In genomic region chr7:2103071-2103898, GRCh38 we compare ENCODE assay signal across 10 cellular contexts.
DNase-seq lines count a peak whose midpoint lies in the region; ATAC-seq and TF ChIP-seq lines count a peak whose summit lies in the region.
"Had no signal": no experiment of that assay in that cellular context is flagged by ENCODE, and none has a peak within 500 bp of the region (broad histone marks: within the 10 kb centered on the region; RNA-seq: fewer than 3 reads in every experiment).

No MANE protein-coding gene starts in this region.

- H3K27me3 ChIP-seq in H9 (ENCODE audit: insufficient read depth, low read length) (no peaks in the 10 kb centered on the region), layer of hippocampus (ENCODE audit: control insufficient read depth, insufficient read depth, low read length) (no peaks in the 10 kb centered on the region)

- H3K36me3 Mint-ChIP-seq in H9 (ENCODE audit: insufficient read depth in 1 of 3, low read depth in 3 of 3), result peaks cover 7 to 8% (median 8%) of the 10 kb centered on the region in 3 experiments; a peak in 5 of 7 replicates
- peaks cover 11% of the 10 kb centered on the region for H3K36me3 Mint-ChIP-seq in activated naive CD8-positive, alpha-beta T cell treated with anti-CD3 and anti-CD28 coated beads, Interleukin-2, amount 10 ng/mL, durations not matched to agents 7 days and 5 days
- peaks cover 33 to 55% of the 10 kb centered on the region in 2 donors for H3K36me3 Mint-ChIP-seq in stimulated activated naive B cell treated with anti-CD40 and anti-IgM and Interleukin-4, amounts not matched to agents 10 μg/mL and 1 μg/mL and 100 μg/mL, for 72 hours

- no peak overlapping the region for H2BK120ac ChIP-seq in H9 (ENCODE audit: low read depth, low read length, poor library complexity, severe bottlenecking)

- H3K4me3 Mint-ChIP-seq in H9, result no peak overlapping the region; a peak in 1 of 5 replicates
- no peak overlapping the region for H3K4me3 Mint-ChIP-seq in activated naive CD8-positive, alpha-beta T cell treated with anti-CD3 and anti-CD28 coated beads, Interleukin-2, amount 10 ng/mL, durations not matched to agents 7 days and 5 days
- H3K4me3 Mint-ChIP-seq in stimulated activated naive B cell treated with anti-CD40 and anti-IgM and Interleukin-4, amounts not matched to agents 10 μg/mL and 1 μg/mL and 100 μg/mL, for 72 hours, result peak overlapping the region in 1 of 2 donors; percentile 8

- POLR2A ChIA-PET in activated naive CD8-positive, alpha-beta T cell treated with anti-CD3 and anti-CD28 coated beads, Interleukin-2, amount 10 ng/mL, durations not matched to agents 7 days and 5 days (lab: Charles Lee), result no interaction called here

- no peak overlapping the region for H4K91ac ChIP-seq in H9 (ENCODE audit: insufficient read length, low read depth, low read length)

- H2BK15ac ChIP-seq in H9 (ENCODE audit: low read depth, low read length), result no peak overlapping the region

- TF ChIP-seq CTCF in H9 (conservative IDR thresholded peaks at IDR 0.05), result no peak

- H2AFZ ChIP-seq in H9 (ENCODE audit: low read length), result no peak overlapping the region

- H3K27ac Mint-ChIP-seq in H9, result peak overlapping the region in 1 of 3 experiments; percentile 85; a peak in 3 of 7 replicates
- peak overlapping the region; percentile 83 for H3K27ac Mint-ChIP-seq in activated naive CD8-positive, alpha-beta T cell treated with anti-CD3 and anti-CD28 coated beads, Interleukin-2, amount 10 ng/mL, durations not matched to agents 7 days and 5 days
- peak overlapping the region; percentile 72 for H3K27ac Mint-ChIP-seq in stimulated activated naive B cell treated with anti-CD40 and anti-IgM and Interleukin-4, amounts not matched to agents 10 μg/mL and 1 μg/mL and 100 μg/mL, for 72 hours

- H2BK12ac ChIP-seq in H9 (ENCODE audit: insufficient read length, low read depth, low read length), result no peak overlapping the region

- DNase-seq in H9 (no peak), posterior cingulate gyrus (no peak), cerebellar nuclear complex (lab: John Stamatoyannopoulos, UW) (no peak), head of caudate nucleus (no peak)
- DNase-seq in activated naive CD8-positive, alpha-beta T cell treated with anti-CD3 and anti-CD28 coated beads, Interleukin-2, amount 10 ng/mL, durations not matched to agents 7 days and 5 days, result no peak
- DNase-seq in stimulated activated naive B cell treated with anti-CD40 and anti-IgM and Interleukin-4, amounts not matched to agents 10 μg/mL and 1 μg/mL and 100 μg/mL, for 72 hours, result no peak
- no peak for DNase-seq in activated CD4-positive, CD25-positive, alpha-beta regulatory T cell treated with anti-CD3 and anti-CD28 coated beads, Interleukin-2, amount 50 U/mL, for 72 hours
- DNase-seq: DMS 273 treated with DMSO at 0.1 percent for 48 hours, NCI-H2107 had no signal

- no peak overlapping the region for H2BK20ac ChIP-seq in H9 (ENCODE audit: low read depth, low read length, poor library complexity, severe bottlenecking)

- intact Hi-C loops in posterior cingulate gyrus (cut with DNase I) (no loop called here), head of caudate nucleus (cut with DNase I) (no loop called here)

- H4K20me1 ChIP-seq in H9 (ENCODE audit: control insufficient read depth, insufficient read depth, insufficient read length), result peaks cover 2% of the 10 kb centered on the region

- H4K8ac ChIP-seq in H9 (replicated peaks; ENCODE audit: insufficient read length, low read depth, low read length), result no peak overlapping the region

- no peak overlapping the region for H3K56ac ChIP-seq in H9 (ENCODE audit: insufficient read length, low read depth, low read length)

- H3K18ac ChIP-seq in H9 (ENCODE audit: insufficient read length, low read depth, low read length), result peak overlapping the region; percentile 40

- H2BK5ac ChIP-seq in H9 (ENCODE audit: insufficient read length, low read length), result no peak overlapping the region

- H3K79me2 ChIP-seq in H9 (ENCODE audit: insufficient read depth, low read length), result no peaks in the 10 kb centered on the region; the same call in 1 of the 2 replicates

- no peak overlapping the region for H3K23ac ChIP-seq in H9 (ENCODE audit: insufficient read length, low read depth, low read length)

- H3T11ph ChIP-seq in H9 (ENCODE audit: low read length), result no peak overlapping the region

- H3K9ac ChIP-seq in H9 (ENCODE audit: extremely low read depth, insufficient read length, low read length), result no peak overlapping the region

- H4K5ac ChIP-seq in H9 (ENCODE audit: insufficient read length, low read depth, low read length), result peak overlapping the region; percentile 8

- H3K27me3 Mint-ChIP-seq in H9 (ENCODE audit: low read depth), result no peaks in the 10 kb centered on the region; the same call in 1 of the 2 replicates
- H3K27me3 Mint-ChIP-seq in activated naive CD8-positive, alpha-beta T cell treated with anti-CD3 and anti-CD28 coated beads, Interleukin-2, amount 10 ng/mL, durations not matched to agents 7 days and 5 days, result no peaks in the 10 kb centered on the region
- H3K27me3 Mint-ChIP-seq in stimulated activated naive B cell treated with anti-CD40 and anti-IgM and Interleukin-4, amounts not matched to agents 10 μg/mL and 1 μg/mL and 100 μg/mL, for 72 hours, result no peaks in the 10 kb centered on the region

- H3K4ac ChIP-seq in H9 (ENCODE audit: low read depth, low read length), result no peak overlapping the region

- H2AK5ac ChIP-seq in H9 (ENCODE audit: insufficient read length, low read length), result peak overlapping the region; percentile 33

- no peaks in the 10 kb centered on the region for H3K23me2 ChIP-seq in H9 (ENCODE audit: insufficient read length, low read depth, low read length, poor library complexity, severe bottlenecking)

- H3K4me1 Mint-ChIP-seq in H9, result peaks cover 28 to 45% of the 10 kb centered on the region in 2 experiments
- H3K4me1 Mint-ChIP-seq in activated naive CD8-positive, alpha-beta T cell treated with anti-CD3 and anti-CD28 coated beads, Interleukin-2, amount 10 ng/mL, durations not matched to agents 7 days and 5 days, result peaks cover 41% of the 10 kb centered on the region
- peaks cover 66 to 90% of the 10 kb centered on the region in 2 donors for H3K4me1 Mint-ChIP-seq in stimulated activated naive B cell treated with anti-CD40 and anti-IgM and Interleukin-4, amounts not matched to agents 10 μg/mL and 1 μg/mL and 100 μg/mL, for 72 hours

- H3K4me1 ChIP-seq in H9 (ENCODE audit: insufficient read depth, low read length), result no peaks in the 10 kb centered on the region

- H3K9me3 Mint-ChIP-seq in H9, result no peaks in the 10 kb centered on the region; a peak in 1 of 5 replicates
- no peaks in the 10 kb centered on the region for H3K9me3 Mint-ChIP-seq in activated naive CD8-positive, alpha-beta T cell treated with anti-CD3 and anti-CD28 coated beads, Interleukin-2, amount 10 ng/mL, durations not matched to agents 7 days and 5 days
- peaks cover 6 to 7% of the 10 kb centered on the region in 2 donors for H3K9me3 Mint-ChIP-seq in stimulated activated naive B cell treated with anti-CD40 and anti-IgM and Interleukin-4, amounts not matched to agents 10 μg/mL and 1 μg/mL and 100 μg/mL, for 72 hours

- H3K14ac ChIP-seq in H9 (ENCODE audit: insufficient read depth, low read length), result peak overlapping the region; percentile 43

- no CpG with 5 or more reads among the region's 39 CpGs for WGBS in H9 (ENCODE audit: extremely low coverage, insufficient read length, low lambda C conversion rate)

- H3K79me1 ChIP-seq in H9 (ENCODE audit: insufficient read depth, low read depth, low read length, poor library complexity, severe bottlenecking), result no peaks in the 10 kb centered on the region

- no peak for ATAC-seq in activated naive CD8-positive, alpha-beta T cell treated with anti-CD3 and anti-CD28 coated beads, Interleukin-2, amount 10 ng/mL, durations not matched to agents 7 days and 5 days (ENCODE audit: low read depth)
- no peak for ATAC-seq in stimulated activated naive B cell treated with anti-CD40 and anti-IgM and Interleukin-4, amounts not matched to agents 10 μg/mL and 1 μg/mL and 100 μg/mL, for 72 hours (replicated peaks)

- no peaks in the 10 kb centered on the region for H3K9me3 ChIP-seq in H9 (ENCODE audit: control insufficient read depth, low read depth, low read length)

- no peak overlapping the region for H3K27ac ChIP-seq in H9 (ENCODE audit: insufficient read length, low read depth, low read length)
- H3K27ac ChIP-seq in layer of hippocampus (ENCODE audit: low read depth, low read length), result peak overlapping the region; percentile 93

- no peak overlapping the region for H3K4me2 ChIP-seq in H9 (ENCODE audit: insufficient read depth, insufficient read length, low read length)
